Comparison of ENCODE assay signal across 1 cellular context in the genomic region with DNA sequence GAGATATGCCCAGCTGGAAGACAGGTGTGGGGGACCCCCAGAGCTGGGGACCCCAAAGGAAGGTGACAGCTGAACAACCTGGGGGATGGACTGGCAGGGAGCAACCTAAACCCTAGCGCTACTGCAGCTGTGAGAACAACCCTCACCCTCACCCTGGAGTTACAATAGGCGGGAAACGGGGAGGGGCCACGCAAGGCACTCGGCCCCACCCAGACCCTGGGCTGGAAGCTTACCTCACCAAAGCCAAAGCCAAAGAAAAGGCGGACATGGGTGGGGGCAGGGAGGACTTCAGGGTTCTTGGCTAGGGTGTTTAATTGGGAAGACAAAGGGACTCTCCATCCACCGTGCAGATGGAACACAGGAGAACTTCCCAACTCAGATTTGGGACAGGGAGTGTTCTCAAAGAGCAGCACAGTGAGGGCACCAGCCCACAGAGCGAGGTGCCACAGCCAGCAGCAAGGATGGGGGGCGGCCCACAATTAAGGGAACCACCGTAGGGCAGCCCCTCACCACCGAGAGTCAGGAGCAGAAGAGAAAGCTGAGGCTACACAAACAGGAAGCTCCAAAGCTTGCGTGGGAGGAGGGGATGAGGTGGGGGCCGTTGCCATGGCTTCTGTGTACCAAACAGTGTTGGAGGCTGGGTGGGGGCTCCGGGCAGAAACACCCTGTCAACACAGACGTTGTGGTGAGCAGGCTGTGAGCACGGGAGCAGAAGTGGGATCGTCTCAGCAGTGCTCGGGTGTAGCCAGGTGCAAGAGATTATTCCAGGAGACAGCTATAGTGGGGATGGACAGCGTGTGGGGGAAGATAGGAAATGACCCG.
TF ChIP-seq lines count a peak whose summit lies in the region.

No MANE protein-coding gene starts in this region.

TF ChIP-seq in endothelial cell of umbilical vein, 7 proteins besides CTCF, POLR2A, EP300 and RAD21:
- TF ChIP-seq POLR2AphosphoS5 (IDR thresholded peaks at IDR 0.05; ENCODE audit: insufficient read depth, low read depth, low read length) (peak; percentile 13), EZH2 (IDR thresholded peaks at IDR 0.05; ENCODE audit: borderline replicate concordance, low read depth, low read length, severe bottlenecking) (no peak)
